16 cellular contexts compared by ENCODE assay signal in genomic region chr2:109222825-109223471, GRCh38.
DNase-seq lines count a peak whose midpoint lies in the region; ATAC-seq and TF ChIP-seq lines count a peak whose summit lies in the region.
"Had no signal": no experiment of that assay in that cellular context is flagged by ENCODE, and none has a peak within 500 bp of the region (broad histone marks: within the 10 kb centered on the region; RNA-seq: fewer than 3 reads in every experiment).

No MANE protein-coding gene starts in this region.

- no peaks in the 10 kb centered on the region for H3K27me3 ChIP-seq in PC-3 (ENCODE audit: low read length)
- H3K27me3 ChIP-seq in heart left ventricle, result no peaks in the 10 kb centered on the region
- no peaks in the 10 kb centered on the region for H3K27me3 ChIP-seq in trophoblast cell (ENCODE audit: insufficient read depth, low read length)
- H3K27me3 ChIP-seq: SJSA1 had no signal

- peak; percentile 21; the same call in 1 of the 2 replicates for TF ChIP-seq CTCF in PC-3 (conservative IDR thresholded peaks at IDR 0.05; ENCODE audit: low read depth, low read length)
- TF ChIP-seq CTCF in heart left ventricle (IDR thresholded peaks at IDR 0.05), result peak in 1 of 12 donors; percentile 12

- H3K79me1 ChIP-seq in trophoblast cell (ENCODE audit: low read length), result no peaks in the 10 kb centered on the region

- intact Hi-C loops in PC-3 (cut with micrococcal nuclease), result no loop called here
- intact Hi-C loops in heart left ventricle (cut with DNase I), result no loop called here

- no peaks in the 10 kb centered on the region for H4K20me1 ChIP-seq in PC-3 (ENCODE audit: low read length)

- H3F3A ChIP-seq in PC-3 (ENCODE audit: low read length, unreplicated experiment), result no peaks in the 10 kb centered on the region

- POLR2A ChIA-PET in PC-3 (lab: Charles Lee; ENCODE audit: unreplicated experiment), result no interaction called here

- H2BK12ac ChIP-seq in trophoblast cell (ENCODE audit: low read length), result no peak overlapping the region

- no peak overlapping the region for H3K23ac ChIP-seq in trophoblast cell (ENCODE audit: low read length)

- H2BK120ac ChIP-seq in trophoblast cell (ENCODE audit: insufficient read depth, low read length, poor library complexity), result no peak overlapping the region

- H3K4me1 ChIP-seq in PC-3 (ENCODE audit: insufficient read depth, low read length) (peaks cover 24% of the 10 kb centered on the region), heart left ventricle (peaks cover 0 to 29% (median 10%) of the 10 kb centered on the region in 12 donors), trophoblast cell (ENCODE audit: control insufficient read depth in 1 of 2, insufficient read depth in 2 of 2, low read length in 2 of 2) (no peaks in the 10 kb centered on the region)

- DNase-seq in NCI-H82 (lab: John Stamatoyannopoulos, UW), result peak; percentile 11
- DNase-seq in NCI-H82 treated with DMSO at 0.1 percent for 48 hours (lab: John Stamatoyannopoulos, UW; ENCODE audit: unreplicated experiment), result no peak
- DNase-seq in PC-3, result no peak
- peak in 1 of 5 donors; percentile 47 for DNase-seq in heart left ventricle
- DNase-seq in trophoblast cell, result no peak
- no peak for DNase-seq in NCI-H146 treated with DMSO at 0.1 percent for 48 hours (lab: John Stamatoyannopoulos, UW; ENCODE audit: unreplicated experiment)
- no peak for DNase-seq in DMS114 treated with DMSO at 0.1 percent for 48 hours (lab: John Stamatoyannopoulos, UW; ENCODE audit: unreplicated experiment)
- no peak for DNase-seq in NCI-H774 (lab: John Stamatoyannopoulos, UW)
- DNase-seq: activated CD4-positive, alpha-beta T cell treated with anti-CD3 and anti-CD28 coated beads for 1 hour; DMS153; effector memory CD8-positive, alpha-beta T cell; naive thymus-derived CD4-positive, alpha-beta T cell; NCI-H1694 treated with DMSO at 0.1 percent for 48 hours; NCI-H446 had no signal

- no peak overlapping the region for H2AK5ac ChIP-seq in trophoblast cell (ENCODE audit: low read length)

- H3K36me3 ChIP-seq in PC-3 (ENCODE audit: low read depth, low read length), result no peaks in the 10 kb centered on the region
- H3K36me3 ChIP-seq in heart left ventricle, result no peaks in the 10 kb centered on the region
- no peaks in the 10 kb centered on the region for H3K36me3 ChIP-seq in trophoblast cell (ENCODE audit: control insufficient read depth in 1 of 2, insufficient read depth in 2 of 2, low read length in 2 of 2)
- H3K36me3 ChIP-seq: SJSA1, thoracic aorta had no signal

- peaks cover 55% of the 10 kb centered on the region for H3K79me2 ChIP-seq in PC-3 (ENCODE audit: low read length)
- no peaks in the 10 kb centered on the region for H3K79me2 ChIP-seq in trophoblast cell (ENCODE audit: control insufficient read depth, insufficient read depth, low read length, poor library complexity)

- H4K91ac ChIP-seq in trophoblast cell (ENCODE audit: low read depth, low read length), result no peak overlapping the region

- no TSS peak for BruUV-seq in PC-3 (replicated peaks; lab: Mats Ljungman, UMichigan)

- H3K14ac ChIP-seq in trophoblast cell (ENCODE audit: low read length), result no peak overlapping the region

- no peak overlapping the region for H2BK5ac ChIP-seq in trophoblast cell (ENCODE audit: low read depth, low read length, poor library complexity)

- H3K27ac ChIP-seq in PC-3 (ENCODE audit: low read length) (no peak overlapping the region), heart left ventricle (no peak overlapping the region), trophoblast cell (ENCODE audit: low read depth, low read length) (no peak overlapping the region)
- H3K27ac ChIP-seq: SJSA1, thoracic aorta had no signal

- no peak overlapping the region for H4K8ac ChIP-seq in trophoblast cell (ENCODE audit: low read depth, low read length)

- H3K4ac ChIP-seq in trophoblast cell (ENCODE audit: low read depth, low read length), result no peak overlapping the region

- no peak overlapping the region for H4K12ac ChIP-seq in trophoblast cell (ENCODE audit: low read depth, low read length)

- no peak overlapping the region for H3K18ac ChIP-seq in trophoblast cell (ENCODE audit: low read length)

- no peak for TF ChIP-seq POLR2A in heart left ventricle (IDR thresholded peaks at IDR 0.05)

- no peaks in the 10 kb centered on the region for H3K9me3 ChIP-seq in PC-3 (ENCODE audit: low read length)
- no peaks in the 10 kb centered on the region for H3K9me3 ChIP-seq in heart left ventricle
- H3K9me3 ChIP-seq in trophoblast cell (ENCODE audit: insufficient read depth, low read depth, low read length), result no peaks in the 10 kb centered on the region
- H3K9me3 ChIP-seq: SJSA1, thoracic aorta had no signal

- H3K4me2 ChIP-seq in PC-3 (ENCODE audit: low read length) (no peak overlapping the region), trophoblast cell (ENCODE audit: low read length) (no peak overlapping the region)

- no peak overlapping the region for H3K9ac ChIP-seq in PC-3 (ENCODE audit: low read length)
- no peak overlapping the region for H3K9ac ChIP-seq in trophoblast cell (ENCODE audit: low read length)

- H3K9me2 ChIP-seq in PC-3 (replicated peaks; ENCODE audit: low read length), result no peaks in the 10 kb centered on the region

- CTCF ChIA-PET in PC-3 (lab: Charles Lee), result no interaction called here

- ATAC-seq in PC-3 (no peak), heart left ventricle (peak; percentile 30 to 74 (median 58))
- ATAC-seq: effector memory CD8-positive, alpha-beta T cell; naive thymus-derived CD4-positive, alpha-beta T cell had no signal

- 71 to 86% (median 75%) methylated on average over 14 to 16 of the region's 16 CpGs for WGBS in heart left ventricle, 4 donors
- no CpG with 5 or more reads among the region's 16 CpGs for WGBS in trophoblast cell (ENCODE audit: extremely low coverage, insufficient coverage, insufficient read length)

- H3K4me3 ChIP-seq in PC-3 (ENCODE audit: low read length) (no peak overlapping the region), heart left ventricle (no peak overlapping the region), trophoblast cell (ENCODE audit: low read depth, low read length) (peak overlapping the region; percentile 3)
- H3K4me3 ChIP-seq: SJSA1, thoracic aorta had no signal

- no peak overlapping the region for H2AFZ ChIP-seq in PC-3 (ENCODE audit: low read length)
- no peak overlapping the region for H2AFZ ChIP-seq in trophoblast cell (ENCODE audit: insufficient read depth, low read length, poor library complexity)
